ENCODE assay signal across 16 cellular contexts in the genomic region with DNA sequence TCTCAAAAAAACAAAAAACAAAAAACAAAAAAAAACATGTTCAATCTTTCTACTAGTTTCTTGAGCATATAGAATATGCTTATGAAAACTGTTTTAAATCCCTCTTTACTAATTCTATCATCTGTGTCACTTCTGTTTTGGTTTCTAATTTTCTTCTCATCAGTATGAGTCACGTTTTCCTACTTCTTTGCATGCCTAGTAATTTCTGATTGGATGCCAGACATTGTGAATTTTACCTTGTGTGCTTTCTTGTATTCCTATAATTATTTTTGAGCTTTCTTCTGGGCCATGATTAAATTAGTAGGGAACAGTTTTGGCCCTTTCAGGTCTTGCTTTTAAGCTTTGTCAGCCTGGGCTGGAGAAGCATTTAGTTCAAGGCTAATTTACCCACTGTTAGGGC.
"Had no signal": no experiment of that assay in that cellular context is flagged by ENCODE, and none has a peak within 500 bp of the region (broad histone marks: within the 10 kb centered on the region; RNA-seq: fewer than 3 reads in every experiment).

No MANE protein-coding gene starts in this region.

- DNase-seq: activated CD8-positive, alpha-beta memory T cell treated with anti-CD3 and anti-CD28 coated beads for 24 hours; activated CD8-positive, alpha-beta memory T cell treated with anti-CD3 and anti-CD28 coated beads, Interleukin-2, amount 50 U/mL, for 48 hours; activated gamma-delta T cell treated with Interleukin-2 at 50 U/mL for 16 hours; adrenal gland; erythroblast; islet precursor cell; left colon; mesendoderm; naive thymus-derived CD4-positive, alpha-beta T cell; psoas muscle; right cardiac atrium; stimulated activated CD4-positive, alpha-beta T cell treated with anti-CD3 and anti-CD28 coated beads, Interleukin-2, amount 100 ng/mL, for 24 hours; stimulated activated naive CD4-positive, alpha-beta T cell treated with Interleukin-2 at 50 U/mL for 16 hours; transverse colon; uterus had no signal

- ATAC-seq: activated CD4-positive, CD25-positive, alpha-beta regulatory T cell treated with anti-CD3 and anti-CD28 coated beads, Interleukin-2, amount 50 U/mL, for 24 hours; left colon; naive thymus-derived CD4-positive, alpha-beta T cell; psoas muscle; right cardiac atrium had no signal
